ENCODE assay signal across 8 cellular contexts in genomic region chr6:27139753-27140522, GRCh38.
DNase-seq lines count a peak whose midpoint lies in the region; ATAC-seq, FAIRE-seq and TF ChIP-seq lines count a peak whose summit lies in the region.

No MANE protein-coding gene starts in this region.

- FAIRE-seq in H54 (lab: Jason Lieb, UNC), result no peak

- no peak for TF ChIP-seq CTCF in BJ (IDR thresholded peaks at IDR 0.05; ENCODE audit: insufficient read depth, low read depth, low read length)

- POLR2A ChIA-PET in BJ (lab: Charles Lee), result interaction anchor here (1.0 kb wide), 1 partner anchor 753 kb away, joined by 3 read pairs; a partner anchor contains a TSS
- POLR2A ChIA-PET in activated CD4-positive, alpha-beta memory T cell treated with anti-CD3 and anti-CD28 coated beads, Interleukin-2, amount 10 ng/mL, durations not matched to agents 7 days and 5 days (lab: Charles Lee), result interaction anchor here (0.6 to 4.8 kb wide), 31 partner anchors 7 to 1119 kb away, joined by 3 to 116 read pairs (median 6); a partner anchor contains a TSS

- peak overlapping the region; percentile 91 for H3K4me3 Mint-ChIP-seq in activated CD4-positive, alpha-beta memory T cell treated with anti-CD3 and anti-CD28 coated beads, Interleukin-2, amount 10 ng/mL, durations not matched to agents 7 days and 5 days

- no peaks in the 10 kb centered on the region for H3K27me3 Mint-ChIP-seq in activated CD4-positive, alpha-beta memory T cell treated with anti-CD3 and anti-CD28 coated beads, Interleukin-2, amount 10 ng/mL, durations not matched to agents 7 days and 5 days

- H3K36me3 Mint-ChIP-seq in activated CD4-positive, alpha-beta memory T cell treated with anti-CD3 and anti-CD28 coated beads, Interleukin-2, amount 10 ng/mL, durations not matched to agents 7 days and 5 days (ENCODE audit: low read depth), result peaks cover 38% of the 10 kb centered on the region

- DNase-seq in BJ (ENCODE audit: low read depth) (no peak), HK-2 (ENCODE audit: unreplicated experiment) (peak; percentile 47), left cardiac atrium (no peak), activated gamma-delta T cell treated with Interleukin-2 at 50 U/mL for 16 hours (no peak), H54 (ENCODE audit: insufficient read length, low spot score) (no peak)
- DNase-seq in activated CD4-positive, alpha-beta memory T cell treated with anti-CD3 and anti-CD28 coated beads, Interleukin-2, amount 10 ng/mL, durations not matched to agents 7 days and 5 days, result no peak

- intact Hi-C loops in left cardiac atrium (cut with DNase I), result no loop called here

- no peaks in the 10 kb centered on the region for H3K27me3 ChIP-seq in BJ (ENCODE audit: control insufficient read depth, insufficient read depth, low read length)

- H3K9me3 Mint-ChIP-seq in activated CD4-positive, alpha-beta memory T cell treated with anti-CD3 and anti-CD28 coated beads, Interleukin-2, amount 10 ng/mL, durations not matched to agents 7 days and 5 days, result no peaks in the 10 kb centered on the region

- peak overlapping the region in 20 of 21 experiments; percentile 56 to 95 (median 80) for H3K27ac ChIP-seq in skin epidermis

- peaks cover 64% of the 10 kb centered on the region for H3K4me1 Mint-ChIP-seq in activated CD4-positive, alpha-beta memory T cell treated with anti-CD3 and anti-CD28 coated beads, Interleukin-2, amount 10 ng/mL, durations not matched to agents 7 days and 5 days

- CTCF ChIA-PET in BJ (lab: Yijun Ruan, JAX), result no interaction called here
- CTCF ChIA-PET in activated CD4-positive, alpha-beta memory T cell treated with anti-CD3 and anti-CD28 coated beads, Interleukin-2, amount 10 ng/mL, durations not matched to agents 7 days and 5 days (lab: Charles Lee), result no interaction called here

- ATAC-seq in GM19351 (IDR thresholded peaks at IDR 0.05; ENCODE audit: unreplicated experiment) (peak; percentile 30), left cardiac atrium (peak; percentile 35 to 36)

- peak overlapping the region; percentile 66 for H3K4me3 ChIP-seq in BJ (ENCODE audit: low read depth, low read length)
- H3K4me3 ChIP-seq in skin epidermis, result peak overlapping the region; percentile 48 to 58 (median 53)

- no peaks in the 10 kb centered on the region for H3K36me3 ChIP-seq in BJ (ENCODE audit: control insufficient read depth, insufficient read depth, low read length)

- TF ChIP-seq POLR2A in H54 (IDR thresholded peaks at IDR 0.05; ENCODE audit: low read depth, low read length), result no peak

- H3K27ac Mint-ChIP-seq in activated CD4-positive, alpha-beta memory T cell treated with anti-CD3 and anti-CD28 coated beads, Interleukin-2, amount 10 ng/mL, durations not matched to agents 7 days and 5 days, result peak overlapping the region; percentile 98
